In genomic region chr15:74352393-74352910, GRCh38 we compare ENCODE assay signal across 1 cellular context.
TF ChIP-seq lines count a peak whose summit lies in the region.

No MANE protein-coding gene starts in this region.

TF ChIP-seq in H1, 55 proteins besides CTCF, POLR2A, EP300 and RAD21:
- peak; percentile 73 for TF ChIP-seq TBP (IDR thresholded peaks at IDR 0.05; ENCODE audit: low read depth, low read length)
- no peak for TF ChIP-seq TAF1 (IDR thresholded peaks at IDR 0.05; ENCODE audit: low read depth, low read length)
- no peak for TF ChIP-seq RFX5 (IDR thresholded peaks at IDR 0.05; ENCODE audit: borderline replicate concordance, low read depth, low read length)
- TF ChIP-seq ZNF274 (IDR thresholded peaks at IDR 0.05; ENCODE audit: borderline replicate concordance, extremely low read depth, low read length): no peak
